In genomic region chr10:118499186-118499585, GRCh38 we compare ENCODE assay signal across 30 cellular contexts.
"Had no signal": no experiment of that assay in that cellular context is flagged by ENCODE, and none has a peak within 500 bp of the region (broad histone marks: within the 10 kb centered on the region; RNA-seq: fewer than 3 reads in every experiment).

No MANE protein-coding gene starts in this region.

- H3K27me3 ChIP-seq: neural progenitor cell, ovary, right lobe of liver, thyroid gland, transverse colon, upper lobe of right lung, uterus had no signal

- H2AFZ ChIP-seq: neural progenitor cell, parathyroid adenoma had no signal

- H3K27ac Mint-ChIP-seq: natural killer cell; neural progenitor cell; progenitor cell of endocrine pancreas; stimulated activated naive B cell treated with anti-CD40 and anti-IgM and Interleukin-4, amounts not matched to agents 10 μg/mL and 1 μg/mL and 100 μg/mL, for 72 hours; stimulated activated naive CD8-positive, alpha-beta T cell treated with anti-CD3 and anti-CD28 coated beads, Interleukin-15, Interleukin-2, amounts not matched to agents 100 ng/mL and 50 ng/mL, for 24 hours; type B pancreatic cell had no signal

- ATAC-seq: naive thymus-derived CD4-positive, alpha-beta T cell; natural killer cell; psoas muscle; right cardiac atrium; right lobe of liver; stimulated activated naive B cell treated with anti-CD40 and anti-IgM and Interleukin-4, amounts not matched to agents 10 μg/mL and 1 μg/mL and 100 μg/mL, for 72 hours; upper lobe of right lung had no signal

- H3K4me1 ChIP-seq: neural progenitor cell, parathyroid adenoma, psoas muscle, right lobe of liver, sigmoid colon, spleen, stomach, upper lobe of right lung, uterus had no signal

- H3K4me3 Mint-ChIP-seq: naive thymus-derived CD4-positive, alpha-beta T cell; natural killer cell; neural progenitor cell; stimulated activated naive B cell treated with anti-CD40 and anti-IgM and Interleukin-4, amounts not matched to agents 10 μg/mL and 1 μg/mL and 100 μg/mL, for 72 hours; stimulated activated naive CD8-positive, alpha-beta T cell treated with anti-CD3 and anti-CD28 coated beads, Interleukin-15, Interleukin-2, amounts not matched to agents 100 ng/mL and 50 ng/mL, for 24 hours; type B pancreatic cell had no signal

- DNase-seq: naive thymus-derived CD4-positive, alpha-beta T cell; natural killer cell; occipital lobe; ovary; posterior cingulate gyrus; psoas muscle; right cardiac atrium; right lobe of liver; sigmoid colon; spleen; stimulated activated CD4-positive, alpha-beta T cell treated with anti-CD3 and anti-CD28 coated beads, Interleukin-12 subunit alpha, Interleukin-12 subunit beta, amount 100 ng/mL, for 4 hours; stimulated activated CD4-positive, alpha-beta T cell treated with anti-CD3 and anti-CD28 coated beads, Interleukin-1b, Interleukin-23, amount 100 ng/mL, for 48 hours; stimulated activated CD4-positive, alpha-beta T cell treated with anti-CD3 and anti-CD28 coated beads, Interleukin-4, amount 100 ng/mL, for 1 hour; stimulated activated CD4-positive, alpha-beta T cell treated with anti-CD3 and anti-CD28 coated beads, Interleukin-4, amount 100 ng/mL, for 4 hours; stimulated activated CD8-positive, alpha-beta memory T cell treated with anti-CD3 and anti-CD28 coated beads, Interleukin-4, amount 100 ng/mL, for 48 hours; stimulated activated naive B cell treated with anti-CD40 and anti-IgM and Interleukin-4, amounts not matched to agents 10 μg/mL and 1 μg/mL and 100 μg/mL, for 72 hours; stimulated activated naive CD4-positive, alpha-beta T cell treated with Interleukin-2 at 50 U/mL for 16 hours; stomach; thyroid gland; transverse colon; upper lobe of right lung; uterus had no signal

- H3K9ac ChIP-seq: neural progenitor cell, parathyroid adenoma had no signal

- H3K9me3 Mint-ChIP-seq: natural killer cell; stimulated activated naive CD8-positive, alpha-beta T cell treated with anti-CD3 and anti-CD28 coated beads, Interleukin-15, Interleukin-2, amounts not matched to agents 100 ng/mL and 50 ng/mL, for 24 hours; type B pancreatic cell had no signal

- H3K27ac ChIP-seq: neural progenitor cell, ovary, parathyroid adenoma, psoas muscle, right lobe of liver, sigmoid colon, skin epidermis, spleen, stomach, thoracic aorta, thyroid gland, transverse colon, upper lobe of right lung, uterus had no signal

- H3K9me3 ChIP-seq: ovary, psoas muscle, right lobe of liver, sigmoid colon, spleen, stomach, thoracic aorta, thyroid gland, transverse colon, upper lobe of right lung, uterus had no signal

- H3K79me2 ChIP-seq: parathyroid adenoma had no signal

- H3K4me3 ChIP-seq: neural progenitor cell, ovary, psoas muscle, right lobe of liver, sigmoid colon, skin epidermis, smooth muscle cell, spleen, stomach, thoracic aorta, thyroid gland, transverse colon, upper lobe of right lung, uterus had no signal

- H3K36me3 Mint-ChIP-seq: naive thymus-derived CD4-positive, alpha-beta T cell; natural killer cell; neural progenitor cell; stimulated activated naive B cell treated with anti-CD40 and anti-IgM and Interleukin-4, amounts not matched to agents 10 μg/mL and 1 μg/mL and 100 μg/mL, for 72 hours had no signal

- H3K4me2 ChIP-seq: neural progenitor cell, smooth muscle cell had no signal

- H3K36me3 ChIP-seq: neural progenitor cell, ovary, right lobe of liver, sigmoid colon, spleen, stomach, thoracic aorta, thyroid gland, transverse colon, upper lobe of right lung, uterus had no signal

- H3K4me1 Mint-ChIP-seq: natural killer cell; stimulated activated naive B cell treated with anti-CD40 and anti-IgM and Interleukin-4, amounts not matched to agents 10 μg/mL and 1 μg/mL and 100 μg/mL, for 72 hours had no signal
